Comparison of ENCODE assay signal across 13 cellular contexts in genomic region chr20:3922223-3922982, GRCh38. TPM values are rescaled to one million over a fixed set of nuclear protein-coding genes. Genes with fewer than 3 reads are reported as not detected.
DNase-seq lines count a peak whose midpoint lies in the region; ATAC-seq and TF ChIP-seq lines count a peak whose summit lies in the region.
"Had no signal": no experiment of that assay in that cellular context is flagged by ENCODE, and none has a peak within 500 bp of the region (broad histone marks: within the 10 kb centered on the region; RNA-seq: fewer than 3 reads in every experiment).

No MANE protein-coding gene starts in this region.

- H3K4me3 ChIP-seq in ACC112 (ENCODE audit: low read depth, low read length), result no peak overlapping the region
- no peak overlapping the region for H3K4me3 ChIP-seq in left lung
- H3K4me3 ChIP-seq: colonic mucosa had no signal

- ATAC-seq in left lung, result peak; percentile 3
- ATAC-seq in GM19463 (IDR thresholded peaks at IDR 0.05; ENCODE audit: unreplicated experiment), result no peak
- no peak for ATAC-seq in HG02642 (IDR thresholded peaks at IDR 0.05; ENCODE audit: poor library complexity, unreplicated experiment)
- no peak for ATAC-seq in HG03432 (IDR thresholded peaks at IDR 0.05; ENCODE audit: unreplicated experiment)

- no peak overlapping the region for H3K4me3 Mint-ChIP-seq in activated T-helper 1 cell treated with anti-CD3 and anti-CD28 coated beads, Interleukin-12 subunit alpha, Interleukin-12 subunit beta, Interleukin-2, Interleukin-4 antibody, amounts not matched to agents 30 ng/mL and 10 ng/mL and 1 ng/mL, durations not matched to agents 14 hours and 24 hours and 36 hours

- peaks cover 45% of the 10 kb centered on the region for H3K79me2 ChIP-seq in ACC112 (ENCODE audit: control insufficient read depth, insufficient read depth, low read length, unreplicated experiment)

- no peaks in the 10 kb centered on the region for H3K27me3 Mint-ChIP-seq in activated T-helper 1 cell treated with anti-CD3 and anti-CD28 coated beads, Interleukin-12 subunit alpha, Interleukin-12 subunit beta, Interleukin-2, Interleukin-4 antibody, amounts not matched to agents 30 ng/mL and 10 ng/mL and 1 ng/mL, durations not matched to agents 14 hours and 24 hours and 36 hours (ENCODE audit: insufficient read depth)

- H3K4me1 ChIP-seq in ACC112 (ENCODE audit: control insufficient read depth, insufficient read depth, low read length, unreplicated experiment) (peaks cover 55% of the 10 kb centered on the region), left lung (peaks cover 4 to 63% of the 10 kb centered on the region in 2 donors)
- H3K4me1 ChIP-seq: colonic mucosa had no signal

- no peak for TF ChIP-seq CTCF in left lung (IDR thresholded peaks at IDR 0.05)

- peak overlapping the region; percentile 69 for H3K27ac Mint-ChIP-seq in activated T-helper 1 cell treated with anti-CD3 and anti-CD28 coated beads, Interleukin-12 subunit alpha, Interleukin-12 subunit beta, Interleukin-2, Interleukin-4 antibody, amounts not matched to agents 30 ng/mL and 10 ng/mL and 1 ng/mL, durations not matched to agents 14 hours and 24 hours and 36 hours

- no peaks in the 10 kb centered on the region for H3K9me3 Mint-ChIP-seq in activated T-helper 1 cell treated with anti-CD3 and anti-CD28 coated beads, Interleukin-12 subunit alpha, Interleukin-12 subunit beta, Interleukin-2, Interleukin-4 antibody, amounts not matched to agents 30 ng/mL and 10 ng/mL and 1 ng/mL, durations not matched to agents 14 hours and 24 hours and 36 hours

- H3K36me3 Mint-ChIP-seq in activated T-helper 1 cell treated with anti-CD3 and anti-CD28 coated beads, Interleukin-12 subunit alpha, Interleukin-12 subunit beta, Interleukin-2, Interleukin-4 antibody, amounts not matched to agents 30 ng/mL and 10 ng/mL and 1 ng/mL, durations not matched to agents 14 hours and 24 hours and 36 hours (ENCODE audit: low read depth), result peaks cover 44% of the 10 kb centered on the region

- peaks cover 50% of the 10 kb centered on the region for H3K4me1 Mint-ChIP-seq in activated T-helper 1 cell treated with anti-CD3 and anti-CD28 coated beads, Interleukin-12 subunit alpha, Interleukin-12 subunit beta, Interleukin-2, Interleukin-4 antibody, amounts not matched to agents 30 ng/mL and 10 ng/mL and 1 ng/mL, durations not matched to agents 14 hours and 24 hours and 36 hours (ENCODE audit: low read depth)

- peak overlapping the region; percentile 42 for H3K27ac ChIP-seq in ACC112 (ENCODE audit: low read depth, low read length)
- H3K27ac ChIP-seq in left lung, result no peak overlapping the region
- H3K27ac ChIP-seq: colonic mucosa had no signal

- peak; percentile 39 for DNase-seq in COLO829 (ENCODE audit: low spot score)
- DNase-seq in activated T-helper 1 cell treated with anti-CD3 and anti-CD28 coated beads, Interleukin-12 subunit alpha, Interleukin-12 subunit beta, Interleukin-2, Interleukin-4 antibody, amounts not matched to agents 30 ng/mL and 10 ng/mL and 1 ng/mL, durations not matched to agents 14 hours and 24 hours and 36 hours (ENCODE audit: low spot score), result no peak
- DNase-seq in left lung, result no peak
- DNase-seq in NCI-H2227 (lab: John Stamatoyannopoulos, UW; ENCODE audit: unreplicated experiment), result no peak
- DNase-seq: colonic mucosa; GF-D8; NCI-H187; NK-92 treated with Interleukin-12 subunit alpha and Interleukin-12 subunit beta, amount 100 ng/mL, for 24 hours; stimulated activated CD4-positive, alpha-beta T cell treated with anti-CD3 and anti-CD28 coated beads, Interleukin-2, amount 100 ng/mL, for 48 hours had no signal

- H2AFZ ChIP-seq in ACC112 (ENCODE audit: low read length, unreplicated experiment), result no peak overlapping the region

- no peaks in the 10 kb centered on the region for H3K9me3 ChIP-seq in left lung
- H3K9me3 ChIP-seq: colonic mucosa had no signal

- H3K36me3 ChIP-seq in ACC112 (ENCODE audit: insufficient read depth, low read length), result peaks cover 24% of the 10 kb centered on the region; the same call in 1 of the 2 replicates
- H3K36me3 ChIP-seq in left lung, result peaks cover 0 to 81% of the 10 kb centered on the region in 2 donors

- H3K27me3 ChIP-seq in ACC112 (ENCODE audit: insufficient read depth, low read length), result no peaks in the 10 kb centered on the region
- no peaks in the 10 kb centered on the region for H3K27me3 ChIP-seq in left lung
- H3K27me3 ChIP-seq: colonic mucosa had no signal

- intact Hi-C loops in activated T-helper 1 cell treated with anti-CD3 and anti-CD28 coated beads, Interleukin-12 subunit alpha, Interleukin-12 subunit beta, Interleukin-2, Interleukin-4 antibody, amounts not matched to agents 30 ng/mL and 10 ng/mL and 1 ng/mL, durations not matched to agents 14 hours and 24 hours and 36 hours (cut with micrococcal nuclease), result no loop called here
- intact Hi-C loops in left lung (cut with DNase I), result no loop called here

RNA-seq across cellular contexts. Expression of gene PANK2, which starts 33.2 kb away (rescaled TPM):
- 51.4 and 54.6 TPM in 2 replicates for total RNA-seq in activated T-helper 1 cell treated with anti-CD3 and anti-CD28 coated beads, Interleukin-12 subunit alpha, Interleukin-12 subunit beta, Interleukin-2, Interleukin-4 antibody, amounts not matched to agents 30 ng/mL and 10 ng/mL and 1 ng/mL, durations not matched to agents 14 hours and 24 hours and 36 hours
- 10 to 100 TPM; 39.4 to 47.8 TPM for total RNA-seq in left lung
